8 cellular contexts compared by ENCODE assay signal in the genomic region with DNA sequence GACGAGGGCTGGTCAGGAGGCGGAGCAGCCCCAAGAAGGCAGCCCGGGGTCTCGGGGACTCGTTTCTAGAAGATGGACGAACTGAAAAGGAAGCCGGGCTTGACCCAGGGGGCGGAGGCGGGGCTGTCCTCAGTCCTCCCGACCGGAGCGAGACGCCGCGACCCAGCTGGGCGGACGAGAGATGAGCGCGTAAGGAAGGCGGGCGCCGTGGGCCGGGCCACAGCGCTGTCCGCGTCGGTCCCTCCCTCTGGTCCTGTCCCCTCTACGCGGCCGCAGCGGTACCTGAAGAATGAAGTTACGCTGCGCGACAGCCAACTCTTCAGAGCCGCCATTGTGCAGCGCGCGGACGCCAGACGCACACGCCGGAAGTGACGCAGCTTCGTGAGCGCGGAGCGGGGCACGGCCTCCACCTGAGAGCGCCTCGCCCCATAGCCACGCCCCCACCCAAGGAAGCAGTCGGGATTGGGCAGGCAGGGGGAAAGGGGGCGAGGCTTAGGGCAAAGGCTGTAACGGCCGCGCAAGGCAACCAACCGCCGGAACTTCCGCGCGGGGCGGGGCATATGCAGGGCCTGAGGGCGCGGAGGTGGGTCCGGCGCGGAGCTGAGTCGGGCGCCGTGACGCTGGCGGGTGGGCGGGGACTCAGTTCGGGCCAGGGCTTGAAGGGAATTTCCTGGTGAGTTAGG. TPM values are rescaled to one million over a fixed set of nuclear protein-coding genes. Genes with fewer than 3 reads are reported as not detected.
DNase-seq lines count a peak whose midpoint lies in the region; ATAC-seq lines count a peak whose summit lies in the region.

A gene (minus strand): TSS at position 370 of the 683 bp plus-strand sequence. CDS start 38 bp downstream, at position 332.

- H3K9me3 Mint-ChIP-seq in IgD-negative memory B cell = no peaks in the 10 kb centered on the region

- peaks cover 28% of the 10 kb centered on the region for H3K4me1 ChIP-seq in mononuclear cell (ENCODE audit: insufficient read depth, low read length)

- peak within 1 kb of the TSS; percentile 89 for H3K4me3 ChIP-seq in mononuclear cell (ENCODE audit: low read length)

- ATAC-seq in GM21529 (IDR thresholded peaks at IDR 0.05; ENCODE audit: unreplicated experiment) = peak; percentile 93

- H3K27me3 Mint-ChIP-seq in IgD-negative memory B cell = no peaks in the 10 kb centered on the region

- H3K4me3 Mint-ChIP-seq in IgD-negative memory B cell = peak within 1 kb of the TSS; percentile 80 to 96 (median 90)

- H3K36me3 Mint-ChIP-seq in IgD-negative memory B cell = no peaks in the 10 kb centered on the region

- no peaks in the 10 kb centered on the region for H3K27me3 ChIP-seq in mononuclear cell (ENCODE audit: insufficient read depth, low read length)

- no peaks in the 10 kb centered on the region for H3K9me3 ChIP-seq in mononuclear cell (ENCODE audit: low read depth, low read length)

- DNase-seq in DMS 273 treated with DMSO at 0.1 percent for 48 hours (lab: John Stamatoyannopoulos, UW) (peak; percentile 92), OCI-M2 (lab: John Stamatoyannopoulos, UW; ENCODE audit: unreplicated experiment) (peak; percentile 84), activated T-cell treated with anti-CD3 and anti-CD28 coated beads for 4 hours (peak; percentile 99), epidermal melanocyte (ENCODE audit: insufficient read length, low spot score) (peak; percentile 68)
- DNase-seq in stimulated activated CD8-positive, alpha-beta memory T cell treated with anti-CD3 and anti-CD28 coated beads, Interleukin-4, amount 100 ng/mL, for 1 hour (ENCODE audit: low read depth in 2 of 2, low spot score in 1 of 2) = peak; percentile 98 to 99

- H3K4me1 Mint-ChIP-seq in IgD-negative memory B cell = peaks cover 9 to 26% (median 25%) of the 10 kb centered on the region in 3 donors

- peak within 1 kb of the TSS; percentile 87 to 96 (median 95) for H3K27ac Mint-ChIP-seq in IgD-negative memory B cell

RNA-seq across cellular contexts. Expression of the gene that starts here (rescaled TPM):
- polyA plus RNA-seq in IgD-negative memory B cell = 51.0 TPM
- 54.8 TPM for total RNA-seq in mononuclear cell

Comparison
In these comparisons a context has a peak if more than half of its experiments do, and no peak if none do; other contexts are left out.
1. Peak in every context shown above with its lines: DNase-seq, ATAC-seq and H3K4me3 ChIP-seq.